ENCODE assay signal across 9 cellular contexts in the genomic region with DNA sequence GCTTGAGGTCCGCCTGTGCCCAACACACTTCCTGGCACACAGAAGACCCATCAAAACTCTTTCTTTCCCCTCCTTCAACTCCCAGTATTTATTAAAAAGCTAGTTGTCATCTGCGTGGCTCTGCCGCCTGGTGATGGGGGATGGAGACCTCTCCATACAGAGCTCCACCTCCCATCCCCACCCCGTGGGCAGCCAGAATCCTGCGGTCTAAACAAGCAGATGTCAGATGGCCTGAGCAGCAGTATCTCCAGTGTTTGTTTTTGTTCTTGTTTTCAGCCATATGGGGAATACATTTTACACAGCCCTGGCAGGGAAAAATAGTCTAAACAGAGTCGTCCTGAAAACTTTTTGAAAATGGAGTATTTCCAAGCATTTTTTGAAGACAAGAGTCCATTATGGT.
DNase-seq lines count a peak whose midpoint lies in the region; ATAC-seq and TF ChIP-seq lines count a peak whose summit lies in the region.
"Had no signal": no experiment of that assay in that cellular context is flagged by ENCODE, and none has a peak within 500 bp of the region (broad histone marks: within the 10 kb centered on the region; RNA-seq: fewer than 3 reads in every experiment).

No MANE protein-coding gene starts in this region.

- H2BK12ac ChIP-seq in neuronal stem cell (ENCODE audit: low read length), result no peak overlapping the region

- peak overlapping the region; percentile 99 for H3K27ac ChIP-seq in endodermal cell (ENCODE audit: low read depth, low read length)
- H3K27ac ChIP-seq in neuronal stem cell (replicated peaks; ENCODE audit: low read length), result no peak overlapping the region

- WGBS in endodermal cell (ENCODE audit: insufficient coverage in 1 of 2, insufficient read length in 1 of 2), 2 experiments, result 78 to 86% methylated on average over 2 to 6 of the region's 6 CpGs
- WGBS in neuronal stem cell (ENCODE audit: extremely low coverage in 2 of 2, insufficient read length in 2 of 2, insufficient replicate concordance in 1 of 2), 2 donors, result no CpG with 5 or more reads among the region's 6 CpGs

- H3K9ac ChIP-seq in endodermal cell (ENCODE audit: extremely low read depth, low read length, poor library complexity, severe bottlenecking) (no peak overlapping the region), neuronal stem cell (ENCODE audit: low read depth, low read length, poor library complexity) (no peak overlapping the region)

- peak overlapping the region; percentile 18 for H2AK5ac ChIP-seq in neuronal stem cell (ENCODE audit: low read depth, low read length)

- no peak overlapping the region for H3K18ac ChIP-seq in neuronal stem cell (ENCODE audit: low read length)

- H3K9me3 ChIP-seq in endodermal cell (ENCODE audit: control insufficient read depth, low read length) (no peaks in the 10 kb centered on the region), neuronal stem cell (replicated peaks in 1 of 2; ENCODE audit: control insufficient read depth in 2 of 2, insufficient read depth in 1 of 2, low read depth in 1 of 2, low read length in 2 of 2) (no peaks in the 10 kb centered on the region)

- TF ChIP-seq CTCF in endodermal cell (conservative IDR thresholded peaks at IDR 0.05) (no peak), omental fat pad (IDR thresholded peaks at IDR 0.05) (no peak)

- H3K14ac ChIP-seq in neuronal stem cell (ENCODE audit: low read length), result no peak overlapping the region

- no peak overlapping the region for H3K27ac Mint-ChIP-seq in endodermal cell

- no peak overlapping the region for H3K4me3 Mint-ChIP-seq in endodermal cell

- no peak overlapping the region for H4K8ac ChIP-seq in neuronal stem cell (ENCODE audit: low read depth, low read length)

- no peak overlapping the region for H2BK15ac ChIP-seq in neuronal stem cell (ENCODE audit: low read length)

- peaks cover 12% of the 10 kb centered on the region for H3K4me1 ChIP-seq in endodermal cell (ENCODE audit: control insufficient read depth, insufficient read depth, low read length)
- H3K4me1 ChIP-seq in neuronal stem cell (ENCODE audit: control insufficient read depth in 2 of 2, insufficient read depth in 1 of 2, low read depth in 1 of 2, low read length in 2 of 2), result peaks cover 54 to 60% of the 10 kb centered on the region in 2 donors

- H3K9me3 Mint-ChIP-seq in endodermal cell, result no peaks in the 10 kb centered on the region

- no peak for ATAC-seq in omental fat pad (ENCODE audit: low FRiP score)
- no peak for ATAC-seq in HG02610 (IDR thresholded peaks at IDR 0.05; ENCODE audit: unreplicated experiment)
- ATAC-seq in GM21737 (IDR thresholded peaks at IDR 0.05; ENCODE audit: unreplicated experiment), result no peak

- no peak overlapping the region for H4K91ac ChIP-seq in neuronal stem cell (ENCODE audit: low read depth, low read length, poor library complexity)

- H3K36me3 Mint-ChIP-seq in endodermal cell (ENCODE audit: low read depth), result peaks cover 21% of the 10 kb centered on the region

- H2BK120ac ChIP-seq in neuronal stem cell (ENCODE audit: low read depth, low read length), result no peak overlapping the region

- DNase-seq in CD1c-positive myeloid dendritic cell (ENCODE audit: extremely low spot score), result peak; percentile 51
- DNase-seq in NCI-H2227 (lab: John Stamatoyannopoulos, UW; ENCODE audit: unreplicated experiment), result peak; percentile 21
- DNase-seq in endodermal cell, result no peak
- no peak for DNase-seq in neuronal stem cell (ENCODE audit: low spot score)
- no peak for DNase-seq in SHP77 treated with DMSO at 0.1 percent for 48 hours (lab: John Stamatoyannopoulos, UW)
- no peak for DNase-seq in omental fat pad (ENCODE audit: low spot score)
- DNase-seq: activated CD4-positive, CD25-positive, alpha-beta regulatory T cell treated with anti-CD3 and anti-CD28 coated beads, Interleukin-2, amount 50 U/mL, for 72 hours had no signal

- H3K4me1 Mint-ChIP-seq in endodermal cell, result peaks cover 20% of the 10 kb centered on the region

- H3K79me1 ChIP-seq in neuronal stem cell (ENCODE audit: low read depth, low read length), result no peaks in the 10 kb centered on the region

- H3K36me3 ChIP-seq in endodermal cell (ENCODE audit: control insufficient read depth, insufficient read depth, low read length), result peaks cover 19% of the 10 kb centered on the region
- H3K36me3 ChIP-seq in neuronal stem cell (replicated peaks in 1 of 2; ENCODE audit: control insufficient read depth in 2 of 2, insufficient read depth in 2 of 2, low read length in 2 of 2), result peaks cover 0 to 2% of the 10 kb centered on the region in 2 donors

- H3K4ac ChIP-seq in neuronal stem cell (ENCODE audit: low read length), result no peak overlapping the region

- H3K27me3 ChIP-seq in endodermal cell (ENCODE audit: control insufficient read depth, insufficient read depth, low read length, poor library complexity, severe bottlenecking) (no peaks in the 10 kb centered on the region), neuronal stem cell (ENCODE audit: control insufficient read depth in 3 of 3, insufficient read depth in 3 of 3, low read depth in 1 of 3, low read length in 3 of 3) (no peaks in the 10 kb centered on the region)

- no peaks in the 10 kb centered on the region for H3K27me3 Mint-ChIP-seq in endodermal cell (ENCODE audit: insufficient read depth)

- no peak overlapping the region for H3K23ac ChIP-seq in neuronal stem cell (ENCODE audit: low read depth, low read length, poor library complexity)

- no peak overlapping the region for H2BK5ac ChIP-seq in neuronal stem cell (ENCODE audit: low read length)

- no peak overlapping the region for H3K4me2 ChIP-seq in neuronal stem cell (ENCODE audit: insufficient read depth, low read length, poor library complexity, severe bottlenecking)

- no peak overlapping the region for H2AFZ ChIP-seq in neuronal stem cell (ENCODE audit: low read length)

- H3K4me3 ChIP-seq in endodermal cell (ENCODE audit: low read length), result no peak overlapping the region
- H3K4me3 ChIP-seq in neuronal stem cell (ENCODE audit: low read length in 2 of 2), result no peak overlapping the region

Comparison
In these comparisons a context has a peak if more than half of its experiments do, and no peak if none do; other contexts are left out.
1. DNase-seq: peak in CD1c-positive myeloid dendritic cell (single experiment) and NCI-H2227 (single experiment); none in endodermal cell (single experiment), neuronal stem cell (single experiment), SHP77 treated with DMSO at 0.1 percent for 48 hours (single experiment) and omental fat pad (single experiment).